Comparison of ENCODE assay signal across 13 cellular contexts in genomic region chr3:111763101-111763500, GRCh38.
A peak's percentile ranks its signal among the peaks of the same experiment; 100 is the strongest.
DNase-seq lines count a peak whose midpoint lies in the region; ATAC-seq and TF ChIP-seq lines count a peak whose summit lies in the region.
"Had no signal": no experiment of that assay in that cellular context is flagged by ENCODE, and none has a peak within 500 bp of the region (broad histone marks: within the 10 kb centered on the region; RNA-seq: fewer than 3 reads in every experiment).

No MANE protein-coding gene starts in this region.

- ATAC-seq in activated T-helper 17 cell treated with anti-CD3 and anti-CD28 coated beads, Interleukin-2, amount 50 U/mL, for 72 hours (replicated peaks) = no peak
- ATAC-seq: stimulated activated naive B cell treated with anti-CD40 and anti-IgM and Interleukin-4, amounts not matched to agents 10 μg/mL and 1 μg/mL and 100 μg/mL, for 72 hours had no signal

- no peaks in the 10 kb centered on the region for H3K9me3 Mint-ChIP-seq in activated T-helper 17 cell treated with anti-CD3 and anti-CD28 coated beads, Interleukin-2, amount 50 U/mL, for 72 hours
- H3K9me3 Mint-ChIP-seq in mesothelial cell of epicardium = peaks cover 3% of the 10 kb centered on the region
- H3K9me3 Mint-ChIP-seq in CD14-positive monocyte = peaks cover 0 to 5% (median 3%) of the 10 kb centered on the region in 7 donors
- H3K9me3 Mint-ChIP-seq: neural crest cell; stimulated activated naive B cell treated with anti-CD40 and anti-IgM and Interleukin-4, amounts not matched to agents 10 μg/mL and 1 μg/mL and 100 μg/mL, for 72 hours had no signal

- peaks cover 0 to 63% (median 36%) of the 10 kb centered on the region in 4 donors for H3K4me1 ChIP-seq in tibial artery

- no peaks in the 10 kb centered on the region for H3K9me3 ChIP-seq in tibial artery

- H3K4me3 ChIP-seq in epithelial cell of esophagus (ENCODE audit: low read length) (no peak overlapping the region), tibial artery (no peak overlapping the region)

- DNase-seq in epithelial cell of esophagus (ENCODE audit: low read depth) = peak; percentile 60
- DNase-seq in mesothelial cell of epicardium (ENCODE audit: low spot score in 2 of 2, unreplicated experiment in 2 of 2) = no peak
- DNase-seq in tibial artery = no peak
- no peak for DNase-seq in superior temporal gyrus (ENCODE audit: extremely low spot score)
- no peak for DNase-seq in CD14-positive monocyte (ENCODE audit: low spot score)
- no peak for DNase-seq in activated T-cell treated with anti-CD3 and anti-CD28 coated beads, Interleukin-2, amount 50 U/mL, for 1 hour
- no peak for DNase-seq in activated CD8-positive, alpha-beta memory T cell treated with anti-CD3 and anti-CD28 coated beads, Interleukin-2, amount 50 U/mL, for 48 hours
- DNase-seq: activated naive CD4-positive, alpha-beta T cell treated with Interleukin-2 at 50 U/mL for 16 hours; Calu3; NCI-H1092 treated with DMSO at 0.1 percent for 48 hours; stimulated activated naive B cell treated with anti-CD40 and anti-IgM and Interleukin-4, amounts not matched to agents 10 μg/mL and 1 μg/mL and 100 μg/mL, for 72 hours had no signal

- H3K27ac Mint-ChIP-seq in activated T-helper 17 cell treated with anti-CD3 and anti-CD28 coated beads, Interleukin-2, amount 50 U/mL, for 72 hours = peak overlapping the region; percentile 9
- H3K27ac Mint-ChIP-seq in mesothelial cell of epicardium (peak overlapping the region; percentile 57), CD14-positive monocyte (no peak overlapping the region)
- H3K27ac Mint-ChIP-seq: stimulated activated naive B cell treated with anti-CD40 and anti-IgM and Interleukin-4, amounts not matched to agents 10 μg/mL and 1 μg/mL and 100 μg/mL, for 72 hours had no signal

- no peaks in the 10 kb centered on the region for H3K36me3 Mint-ChIP-seq in activated T-helper 17 cell treated with anti-CD3 and anti-CD28 coated beads, Interleukin-2, amount 50 U/mL, for 72 hours (ENCODE audit: low read depth)
- no peaks in the 10 kb centered on the region for H3K36me3 Mint-ChIP-seq in mesothelial cell of epicardium
- no peaks in the 10 kb centered on the region for H3K36me3 Mint-ChIP-seq in CD14-positive monocyte
- H3K36me3 Mint-ChIP-seq: stimulated activated naive B cell treated with anti-CD40 and anti-IgM and Interleukin-4, amounts not matched to agents 10 μg/mL and 1 μg/mL and 100 μg/mL, for 72 hours had no signal

- no peaks in the 10 kb centered on the region for H3K36me3 ChIP-seq in tibial artery

- H3K4me1 Mint-ChIP-seq in activated T-helper 17 cell treated with anti-CD3 and anti-CD28 coated beads, Interleukin-2, amount 50 U/mL, for 72 hours = peaks cover 6% of the 10 kb centered on the region
- H3K4me1 Mint-ChIP-seq in mesothelial cell of epicardium (peaks cover 16% of the 10 kb centered on the region), CD14-positive monocyte (peaks cover 4% of the 10 kb centered on the region)

- H3K27me3 Mint-ChIP-seq in activated T-helper 17 cell treated with anti-CD3 and anti-CD28 coated beads, Interleukin-2, amount 50 U/mL, for 72 hours = no peaks in the 10 kb centered on the region
- H3K27me3 Mint-ChIP-seq in mesothelial cell of epicardium (ENCODE audit: low read depth) (no peaks in the 10 kb centered on the region), CD14-positive monocyte (ENCODE audit: low read depth in 3 of 3) (no peaks in the 10 kb centered on the region)
- H3K27me3 Mint-ChIP-seq: stimulated activated naive B cell treated with anti-CD40 and anti-IgM and Interleukin-4, amounts not matched to agents 10 μg/mL and 1 μg/mL and 100 μg/mL, for 72 hours had no signal

- intact Hi-C loops in tibial artery (cut with DNase I; ENCODE audit: low total_unique reads) (no loop called here), CD14-positive monocyte (cut with micrococcal nuclease) (no loop called here)

- H3K27ac ChIP-seq in tibial artery = peak overlapping the region; percentile 78 to 83

- no peak for TF ChIP-seq CTCF in epithelial cell of esophagus (IDR thresholded peaks at IDR 0.05; ENCODE audit: insufficient read depth, low read depth, low read length, missing control alignments)
- TF ChIP-seq CTCF in mesothelial cell of epicardium (IDR thresholded peaks at IDR 0.05; ENCODE audit: unreplicated experiment) = no peak
- TF ChIP-seq CTCF in tibial artery (IDR thresholded peaks at IDR 0.05) = no peak
- no peak for TF ChIP-seq CTCF in CD14-positive monocyte (IDR thresholded peaks at IDR 0.05)

- H3K4me3 Mint-ChIP-seq in activated T-helper 17 cell treated with anti-CD3 and anti-CD28 coated beads, Interleukin-2, amount 50 U/mL, for 72 hours = no peak overlapping the region
- H3K4me3 Mint-ChIP-seq in mesothelial cell of epicardium (no peak overlapping the region), CD14-positive monocyte (no peak overlapping the region)
- H3K4me3 Mint-ChIP-seq: neural crest cell; stimulated activated naive B cell treated with anti-CD40 and anti-IgM and Interleukin-4, amounts not matched to agents 10 μg/mL and 1 μg/mL and 100 μg/mL, for 72 hours had no signal

- H3K27me3 ChIP-seq in tibial artery = no peaks in the 10 kb centered on the region

Comparison
In these comparisons a context has a peak if more than half of its experiments do, and no peak if none do; other contexts are left out.
1. H3K27ac Mint-ChIP-seq: peak in activated T-helper 17 cell treated with anti-CD3 and anti-CD28 coated beads, Interleukin-2, amount 50 U/mL, for 72 hours (single experiment) and mesothelial cell of epicardium (single experiment); none in CD14-positive monocyte (0 of 7).